In the genomic region with DNA sequence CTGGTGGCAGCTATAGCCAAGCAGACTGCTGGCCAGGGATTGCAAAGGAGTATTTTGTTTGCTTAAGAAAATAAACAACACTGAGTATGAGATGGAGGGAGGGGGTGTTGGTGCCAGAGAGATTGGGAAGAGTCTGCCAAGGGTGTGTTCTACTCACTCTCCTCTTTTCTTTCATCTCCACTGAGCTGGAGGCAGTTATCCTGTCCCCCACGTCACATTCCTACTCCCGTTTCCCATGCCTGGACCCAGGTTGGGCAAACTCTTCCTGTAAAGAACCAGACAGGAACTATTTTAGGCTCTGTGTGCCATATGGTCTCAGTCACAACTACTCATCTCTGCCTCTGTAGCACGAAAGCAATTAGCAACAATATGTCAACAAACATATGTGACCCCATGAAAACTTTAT, we compare ENCODE assay signal across 10 cellular contexts. TPM values are rescaled to one million over a fixed set of nuclear protein-coding genes. Genes with fewer than 3 reads are reported as not detected.
DNase-seq lines count a peak whose midpoint lies in the region; ATAC-seq and TF ChIP-seq lines count a peak whose summit lies in the region.
"Had no signal": no experiment of that assay in that cellular context is flagged by ENCODE, and none has a peak within 500 bp of the region (broad histone marks: within the 10 kb centered on the region; RNA-seq: fewer than 3 reads in every experiment).

No MANE protein-coding gene starts in this region.

- POLR2A ChIA-PET in CD4-positive, alpha-beta T cell (lab: Charles Lee) = interaction anchor here (0.6 to 3.6 kb wide), 7 partner anchors 9 to 26 kb away, joined by 4 to 26 read pairs (median 5); a partner anchor contains a TSS

- intact Hi-C loops in CD4-positive, alpha-beta T cell (cut with DNase I, micrococcal nuclease) = no loop called here
- intact Hi-C loops in cardiac septum (cut with DNase I) (no loop called here), Right ventricle myocardium inferior (cut with DNase I) (no loop called here)

- H3K9ac ChIP-seq in mesenchymal stem cell (ENCODE audit: low read length) = no peak overlapping the region

- no peak overlapping the region for H3K4ac ChIP-seq in mesenchymal stem cell (ENCODE audit: low read depth in 1 of 2, low read length in 2 of 2)

- peak overlapping the region; percentile 31 to 81 for H2BK12ac ChIP-seq in mesenchymal stem cell (ENCODE audit: low read length in 2 of 2)

- H3K4me1 Mint-ChIP-seq in CD4-positive, alpha-beta T cell (ENCODE audit: low read depth) = peaks cover 72% of the 10 kb centered on the region
- H3K4me1 Mint-ChIP-seq in activated naive CD8-positive, alpha-beta T cell treated with anti-CD3 and anti-CD28 coated beads, Interleukin-2, amount 50 U/mL, for 24 hours = peaks cover 93% of the 10 kb centered on the region

- H2BK15ac ChIP-seq in mesenchymal stem cell (ENCODE audit: low read depth, poor library complexity, severe bottlenecking) = no peak overlapping the region

- H3K27ac Mint-ChIP-seq in CD4-positive, alpha-beta T cell = peak overlapping the region; percentile 5
- H3K27ac Mint-ChIP-seq in activated naive CD8-positive, alpha-beta T cell treated with anti-CD3 and anti-CD28 coated beads, Interleukin-2, amount 50 U/mL, for 24 hours = peak overlapping the region; percentile 76

- WGBS in mesenchymal stem cell = 52% methylated on average over 3 of the region's 3 CpGs

- DNase-seq in CD4-positive, alpha-beta T cell = no peak
- DNase-seq in LNCaP clone FGC (ENCODE audit: low read depth) (peak; percentile 57), mesenchymal stem cell (peak; percentile 93), cardiac septum (ENCODE audit: low spot score) (no peak), Right ventricle myocardium inferior (ENCODE audit: missing footprints) (no peak)
- no peak for DNase-seq in activated naive CD8-positive, alpha-beta T cell treated with anti-CD3 and anti-CD28 coated beads, Interleukin-2, amount 50 U/mL, for 24 hours
- DNase-seq: psoas muscle had no signal

- peak overlapping the region; percentile 28 for H4K91ac ChIP-seq in mesenchymal stem cell (ENCODE audit: low read length)

- peaks cover 7% of the 10 kb centered on the region for H3K4me1 ChIP-seq in mesenchymal stem cell (ENCODE audit: control insufficient read depth, insufficient read depth, low read depth, low read length)

- no peak overlapping the region for H3K23ac ChIP-seq in mesenchymal stem cell (ENCODE audit: low read length in 2 of 2)

- no peak for TF ChIP-seq CTCF in CD4-positive, alpha-beta T cell (IDR thresholded peaks at IDR 0.05)
- TF ChIP-seq CTCF in LNCaP clone FGC (IDR thresholded peaks at IDR 0.05; ENCODE audit: control insufficient read depth, extremely low read depth, insufficient read depth) = no peak

- no peak overlapping the region for H2BK120ac ChIP-seq in mesenchymal stem cell (ENCODE audit: low read depth, low read length)

- no peaks in the 10 kb centered on the region for H3K9me3 Mint-ChIP-seq in CD4-positive, alpha-beta T cell
- H3K9me3 Mint-ChIP-seq in activated naive CD8-positive, alpha-beta T cell treated with anti-CD3 and anti-CD28 coated beads, Interleukin-2, amount 50 U/mL, for 24 hours = no peaks in the 10 kb centered on the region

- no peaks in the 10 kb centered on the region for H3K36me3 ChIP-seq in mesenchymal stem cell (ENCODE audit: control insufficient read depth in 1 of 2, insufficient read depth in 2 of 2, low read depth in 1 of 2, low read length in 2 of 2)
- H3K36me3 ChIP-seq: cardiac muscle cell had no signal

- H3K14ac ChIP-seq in mesenchymal stem cell (ENCODE audit: low read length in 2 of 2) = no peak overlapping the region

- H3K9me3 ChIP-seq in CD4-positive, alpha-beta T cell (ENCODE audit: control insufficient read depth, low read length) = no peaks in the 10 kb centered on the region
- H3K9me3 ChIP-seq in mesenchymal stem cell (ENCODE audit: control insufficient read depth, low read length) = no peaks in the 10 kb centered on the region
- H3K9me3 ChIP-seq: psoas muscle had no signal

- H3K4me3 ChIP-seq in LNCaP clone FGC (ENCODE audit: low read depth, low read length) = no peak overlapping the region
- H3K4me3 ChIP-seq in mesenchymal stem cell (ENCODE audit: insufficient read depth in 1 of 2, low read depth in 1 of 2, low read length in 2 of 2) = no peak overlapping the region
- H3K4me3 ChIP-seq: cardiac muscle cell, psoas muscle had no signal

- H3K27me3 ChIP-seq in CD4-positive, alpha-beta T cell (ENCODE audit: control insufficient read depth, insufficient read depth, low read length) = no peaks in the 10 kb centered on the region
- peaks cover 2 to 9% of the 10 kb centered on the region in 2 experiments for H3K27me3 ChIP-seq in mesenchymal stem cell (ENCODE audit: control insufficient read depth in 1 of 2, insufficient read depth in 1 of 2, low read length in 2 of 2)
- H3K27me3 ChIP-seq: cardiac muscle cell had no signal

- no peak overlapping the region for H2BK5ac ChIP-seq in mesenchymal stem cell (ENCODE audit: low read depth, low read length, poor library complexity, severe bottlenecking)

- CTCF ChIA-PET in CD4-positive, alpha-beta T cell (lab: Charles Lee) = interaction anchor here (0.7 to 1.1 kb wide), 2 partner anchors 38 to 532 kb away, joined by 3 read pairs; no protein-coding TSS in a partner anchor

- no peak for ATAC-seq in CD4-positive, alpha-beta T cell (ENCODE audit: poor library complexity)
- no peak for ATAC-seq in activated naive CD8-positive, alpha-beta T cell treated with anti-CD3 and anti-CD28 coated beads, Interleukin-2, amount 50 U/mL, for 24 hours
- ATAC-seq in HG03045 (IDR thresholded peaks at IDR 0.05; ENCODE audit: unreplicated experiment) (no peak), HG02981 (IDR thresholded peaks at IDR 0.05; ENCODE audit: unreplicated experiment) (no peak), Right ventricle myocardium inferior (no peak)

- H3K4me3 Mint-ChIP-seq in CD4-positive, alpha-beta T cell = no peak overlapping the region
- no peak overlapping the region for H3K4me3 Mint-ChIP-seq in activated naive CD8-positive, alpha-beta T cell treated with anti-CD3 and anti-CD28 coated beads, Interleukin-2, amount 50 U/mL, for 24 hours

- H3K4me2 ChIP-seq in mesenchymal stem cell (ENCODE audit: low read length, poor library complexity, severe bottlenecking) = no peak overlapping the region

- no peak overlapping the region for H2AK5ac ChIP-seq in mesenchymal stem cell (ENCODE audit: low read length, severe bottlenecking)

- no peaks in the 10 kb centered on the region for H3K27me3 Mint-ChIP-seq in CD4-positive, alpha-beta T cell
- H3K27me3 Mint-ChIP-seq in activated naive CD8-positive, alpha-beta T cell treated with anti-CD3 and anti-CD28 coated beads, Interleukin-2, amount 50 U/mL, for 24 hours = no peaks in the 10 kb centered on the region

- no peaks in the 10 kb centered on the region for H3K79me1 ChIP-seq in mesenchymal stem cell (replicated peaks; ENCODE audit: low read length, poor library complexity, severe bottlenecking)

- peaks cover 9% of the 10 kb centered on the region for H3K36me3 Mint-ChIP-seq in CD4-positive, alpha-beta T cell (ENCODE audit: low read depth)
- H3K36me3 Mint-ChIP-seq in activated naive CD8-positive, alpha-beta T cell treated with anti-CD3 and anti-CD28 coated beads, Interleukin-2, amount 50 U/mL, for 24 hours (ENCODE audit: low read depth) = peaks cover 1% of the 10 kb centered on the region

- H4K8ac ChIP-seq in mesenchymal stem cell (ENCODE audit: low read length) = no peak overlapping the region

- peak overlapping the region in 1 of 2 experiments; percentile 78 for H3K18ac ChIP-seq in mesenchymal stem cell (ENCODE audit: low read depth in 1 of 2, low read length in 2 of 2)

- no peak overlapping the region for H3K27ac ChIP-seq in CD4-positive, alpha-beta T cell (ENCODE audit: low read depth, low read length)
- no peak overlapping the region for H3K27ac ChIP-seq in mesenchymal stem cell (ENCODE audit: low read length, poor library complexity, severe bottlenecking)
- H3K27ac ChIP-seq: cardiac muscle cell, psoas muscle had no signal

- no peak overlapping the region for H2AFZ ChIP-seq in mesenchymal stem cell (ENCODE audit: low read depth, low read length)

RNA-seq across cellular contexts. Expression of a gene that starts 1.4 kb away (rescaled TPM):
- total RNA-seq in CD4-positive, alpha-beta T cell = not detected
- 1.2 TPM for polyA plus RNA-seq in mesenchymal stem cell (2013, experiment 1 of 2)
- 1.5 TPM for polyA plus RNA-seq in mesenchymal stem cell (2013, experiment 2 of 2)
- total RNA-seq in cardiac septum = not detected
- not detected for total RNA-seq in Right ventricle myocardium inferior
- total RNA-seq: cardiac muscle cell had no signal
- polyA plus RNA-seq: cardiac muscle cell had no signal

RNA-seq across cellular contexts. Expression of a gene that starts 25.9 kb away (rescaled TPM):
- total RNA-seq in CD4-positive, alpha-beta T cell = 100 to 1,000 TPM; 171 to 186 TPM
- polyA plus RNA-seq in mesenchymal stem cell (2013, experiment 1 of 2) = 3.9 TPM
- polyA plus RNA-seq in mesenchymal stem cell (2013, experiment 2 of 2) = 3.5 TPM
- total RNA-seq in cardiac septum = 4.4 TPM
- 6.3 TPM for total RNA-seq in Right ventricle myocardium inferior
- total RNA-seq: cardiac muscle cell had no signal
- polyA plus RNA-seq: cardiac muscle cell had no signal

RNA-seq across cellular contexts. Expression of a gene that starts 30.4 kb away (rescaled TPM):
- total RNA-seq in CD4-positive, alpha-beta T cell = not detected
- not detected for polyA plus RNA-seq in mesenchymal stem cell (2013, experiment 1 of 2)
- not detected for polyA plus RNA-seq in mesenchymal stem cell (2013, experiment 2 of 2)
- total RNA-seq in cardiac septum (not detected), Right ventricle myocardium inferior (not detected)
- total RNA-seq: cardiac muscle cell had no signal
- polyA plus RNA-seq: cardiac muscle cell, psoas muscle had no signal

RNA-seq across cellular contexts. Expression of a gene that starts 50.4 kb away (rescaled TPM):
- total RNA-seq in CD4-positive, alpha-beta T cell = not detected
- not detected for polyA plus RNA-seq in mesenchymal stem cell (2013, experiment 1 of 2)
- polyA plus RNA-seq in mesenchymal stem cell (2013, experiment 2 of 2) = not detected
- total RNA-seq in cardiac septum (0.22 TPM), Right ventricle myocardium inferior (not detected)
- total RNA-seq: cardiac muscle cell had no signal
- polyA plus RNA-seq: cardiac muscle cell had no signal

Comparison
In these comparisons a context has a peak if more than half of its experiments do, and no peak if none do; other contexts are left out.
1. DNase-seq: peak in LNCaP clone FGC (single experiment) and mesenchymal stem cell (single experiment); none in CD4-positive, alpha-beta T cell (0 of 10), activated naive CD8-positive, alpha-beta T cell treated with anti-CD3 and anti-CD28 coated beads, Interleukin-2, amount 50 U/mL, for 24 hours (single experiment), cardiac septum (single experiment) and Right ventricle myocardium inferior (single experiment).
2. RNA of a gene that starts 25.9 kb away (total RNA-seq): 171 to 186 TPM in CD4-positive, alpha-beta T cell; 6.3 TPM in Right ventricle myocardium inferior (single experiment) and 4.4 TPM in cardiac septum (single experiment); every median in the first group is over 10 times any median in the second.